In genomic region chr5:138463335-138464017, GRCh38 we compare ENCODE assay signal across 2 cellular contexts.
TF ChIP-seq lines count a peak whose summit lies in the region.

No MANE protein-coding gene starts in this region.

TF ChIP-seq in K562, 482 proteins besides CTCF, POLR2A, EP300 and RAD21 (continued from another document and continues in another):
- TF ChIP-seq ZNF174 (CRISPR knock-in tag; IDR thresholded peaks at IDR 0.05) (no peak), RFX5 (IDR thresholded peaks at IDR 0.05; ENCODE audit: low read depth, low read length) (no peak), TEAD2 (tag; IDR thresholded peaks at IDR 0.05) (no peak), SMARCE1 (IDR thresholded peaks at IDR 0.05) (peak; percentile 33; the same call in 1 of the 2 replicates), TAF7 (tag; IDR thresholded peaks at IDR 0.05) (0 out of 2 replicates have a peak, but pooled peaks have one; percentile 47), POLR2B (IDR thresholded peaks at IDR 0.05; ENCODE audit: low read depth, partially characterized antibody) (peak; percentile 48), EGR1 (conservative IDR thresholded peaks at IDR 0.05) (peak; percentile 71; the same call in 1 of the 2 replicates), ERF (CRISPR knock-in tag; IDR thresholded peaks at IDR 0.05) (0 out of 2 replicates have a peak, but pooled peaks have one; percentile 22), HDAC8 (tag; IDR thresholded peaks at IDR 0.05) (no peak), CBX1 (IDR thresholded peaks at IDR 0.05; ENCODE audit: low read depth) (0 out of 2 replicates have a peak, but pooled peaks have one; percentile 1), ZSCAN32 (CRISPR knock-in tag; IDR thresholded peaks at IDR 0.05) (0 out of 2 replicates have a peak, but pooled peaks have one; percentile 5), ZNF274 (IDR thresholded peaks at IDR 0.05; ENCODE audit: borderline replicate concordance, low read depth, low read length) (no peak), RB1 (IDR thresholded peaks at IDR 0.05; ENCODE audit: low read depth) (0 out of 2 replicates have a peak, but pooled peaks have one; percentile 8), ZNF124 (CRISPR knock-in tag; IDR thresholded peaks at IDR 0.05) (no peak), PCBP1 (IDR thresholded peaks at IDR 0.05; ENCODE audit: low read depth, low read length, poor library complexity, severe bottlenecking) (no peak), CHAMP1 (IDR thresholded peaks at IDR 0.05) (no peak), ZNF77 (CRISPR knock-in tag; IDR thresholded peaks at IDR 0.05) (no peak), CEBPG (CRISPR knock-in tag; IDR thresholded peaks at IDR 0.05) (no peak), CEBPG (tag; conservative IDR thresholded peaks at IDR 0.05 in 1 of 2, IDR thresholded peaks at IDR 0.05 in 1 of 2) (no peak), BRD4 (IDR thresholded peaks at IDR 0.05) (peak; percentile 23; the same call in 1 of the 2 replicates), HBP1 (CRISPR knock-in tag; IDR thresholded peaks at IDR 0.05) (0 out of 2 replicates have a peak, but pooled peaks have one; percentile 3), NFRKB (IDR thresholded peaks at IDR 0.05; ENCODE audit: low read depth) (peak; percentile 30; the same call in 1 of the 2 replicates)
- TF ChIP-seq, protein P1, sequence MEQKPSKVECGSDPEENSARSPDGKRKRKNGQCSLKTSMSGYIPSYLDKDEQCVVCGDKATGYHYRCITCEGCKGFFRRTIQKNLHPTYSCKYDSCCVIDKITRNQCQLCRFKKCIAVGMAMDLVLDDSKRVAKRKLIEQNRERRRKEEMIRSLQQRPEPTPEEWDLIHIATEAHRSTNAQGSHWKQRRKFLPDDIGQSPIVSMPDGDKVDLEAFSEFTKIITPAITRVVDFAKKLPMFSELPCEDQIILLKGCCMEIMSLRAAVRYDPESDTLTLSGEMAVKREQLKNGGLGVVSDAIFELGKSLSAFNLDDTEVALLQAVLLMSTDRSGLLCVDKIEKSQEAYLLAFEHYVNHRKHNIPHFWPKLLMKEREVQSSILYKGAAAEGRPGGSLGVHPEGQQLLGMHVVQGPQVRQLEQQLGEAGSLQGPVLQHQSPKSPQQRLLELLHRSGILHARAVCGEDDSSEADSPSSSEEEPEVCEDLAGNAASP (IDR thresholded peaks at IDR 0.05) = no peak
- TF ChIP-seq, protein P2, sequence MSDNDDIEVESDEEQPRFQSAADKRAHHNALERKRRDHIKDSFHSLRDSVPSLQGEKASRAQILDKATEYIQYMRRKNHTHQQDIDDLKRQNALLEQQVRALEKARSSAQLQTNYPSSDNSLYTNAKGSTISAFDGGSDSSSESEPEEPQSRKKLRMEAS (CRISPR knock-in tag; IDR thresholded peaks at IDR 0.05) = no peak
- TF ChIP-seq, protein P3, sequence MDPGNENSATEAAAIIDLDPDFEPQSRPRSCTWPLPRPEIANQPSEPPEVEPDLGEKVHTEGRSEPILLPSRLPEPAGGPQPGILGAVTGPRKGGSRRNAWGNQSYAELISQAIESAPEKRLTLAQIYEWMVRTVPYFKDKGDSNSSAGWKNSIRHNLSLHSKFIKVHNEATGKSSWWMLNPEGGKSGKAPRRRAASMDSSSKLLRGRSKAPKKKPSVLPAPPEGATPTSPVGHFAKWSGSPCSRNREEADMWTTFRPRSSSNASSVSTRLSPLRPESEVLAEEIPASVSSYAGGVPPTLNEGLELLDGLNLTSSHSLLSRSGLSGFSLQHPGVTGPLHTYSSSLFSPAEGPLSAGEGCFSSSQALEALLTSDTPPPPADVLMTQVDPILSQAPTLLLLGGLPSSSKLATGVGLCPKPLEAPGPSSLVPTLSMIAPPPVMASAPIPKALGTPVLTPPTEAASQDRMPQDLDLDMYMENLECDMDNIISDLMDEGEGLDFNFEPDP (CRISPR knock-in tag; IDR thresholded peaks at IDR 0.05) = no peak
- TF ChIP-seq, protein P4, sequence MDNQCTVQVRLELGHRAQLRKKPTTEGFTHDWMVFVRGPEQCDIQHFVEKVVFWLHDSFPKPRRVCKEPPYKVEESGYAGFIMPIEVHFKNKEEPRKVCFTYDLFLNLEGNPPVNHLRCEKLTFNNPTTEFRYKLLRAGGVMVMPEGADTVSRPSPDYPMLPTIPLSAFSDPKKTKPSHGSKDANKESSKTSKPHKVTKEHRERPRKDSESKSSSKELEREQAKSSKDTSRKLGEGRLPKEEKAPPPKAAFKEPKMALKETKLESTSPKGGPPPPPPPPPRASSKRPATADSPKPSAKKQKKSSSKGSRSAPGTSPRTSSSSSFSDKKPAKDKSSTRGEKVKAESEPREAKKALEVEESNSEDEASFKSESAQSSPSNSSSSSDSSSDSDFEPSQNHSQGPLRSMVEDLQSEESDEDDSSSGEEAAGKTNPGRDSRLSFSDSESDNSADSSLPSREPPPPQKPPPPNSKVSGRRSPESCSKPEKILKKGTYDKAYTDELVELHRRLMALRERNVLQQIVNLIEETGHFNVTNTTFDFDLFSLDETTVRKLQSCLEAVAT (IDR thresholded peaks at IDR 0.05) = peak in 1 of 2 experiments; percentile 38; a peak in 2 of 4 replicates

TF ChIP-seq in HepG2, 621 proteins besides CTCF, POLR2A, EP300 and RAD21 (continued from another document):
- TF ChIP-seq, protein P5, sequence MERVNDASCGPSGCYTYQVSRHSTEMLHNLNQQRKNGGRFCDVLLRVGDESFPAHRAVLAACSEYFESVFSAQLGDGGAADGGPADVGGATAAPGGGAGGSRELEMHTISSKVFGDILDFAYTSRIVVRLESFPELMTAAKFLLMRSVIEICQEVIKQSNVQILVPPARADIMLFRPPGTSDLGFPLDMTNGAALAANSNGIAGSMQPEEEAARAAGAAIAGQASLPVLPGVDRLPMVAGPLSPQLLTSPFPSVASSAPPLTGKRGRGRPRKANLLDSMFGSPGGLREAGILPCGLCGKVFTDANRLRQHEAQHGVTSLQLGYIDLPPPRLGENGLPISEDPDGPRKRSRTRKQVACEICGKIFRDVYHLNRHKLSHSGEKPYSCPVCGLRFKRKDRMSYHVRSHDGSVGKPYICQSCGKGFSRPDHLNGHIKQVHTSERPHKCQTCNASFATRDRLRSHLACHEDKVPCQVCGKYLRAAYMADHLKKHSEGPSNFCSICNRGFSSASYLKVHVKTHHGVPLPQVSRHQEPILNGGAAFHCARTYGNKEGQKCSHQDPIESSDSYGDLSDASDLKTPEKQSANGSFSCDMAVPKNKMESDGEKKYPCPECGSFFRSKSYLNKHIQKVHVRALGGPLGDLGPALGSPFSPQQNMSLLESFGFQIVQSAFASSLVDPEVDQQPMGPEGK (CRISPR knock-in tag; IDR thresholded peaks at IDR 0.05) = 0 out of 2 replicates have a peak, but pooled peaks have one; percentile 36
- no peak for TF ChIP-seq THAP7 (CRISPR knock-in tag; IDR thresholded peaks at IDR 0.05)
- TF ChIP-seq PITX1 (CRISPR knock-in tag; IDR thresholded peaks at IDR 0.05) = no peak
- TF ChIP-seq TCF12 (IDR thresholded peaks at IDR 0.05) = no peak
- TF ChIP-seq TCF12 (CRISPR knock-in tag; IDR thresholded peaks at IDR 0.05) = no peak
- TF ChIP-seq ZNF781 (CRISPR knock-in tag; IDR thresholded peaks at IDR 0.05; ENCODE audit: borderline replicate concordance, not compliant biosample characterization) = peak; percentile 3
- TF ChIP-seq, protein P6, sequence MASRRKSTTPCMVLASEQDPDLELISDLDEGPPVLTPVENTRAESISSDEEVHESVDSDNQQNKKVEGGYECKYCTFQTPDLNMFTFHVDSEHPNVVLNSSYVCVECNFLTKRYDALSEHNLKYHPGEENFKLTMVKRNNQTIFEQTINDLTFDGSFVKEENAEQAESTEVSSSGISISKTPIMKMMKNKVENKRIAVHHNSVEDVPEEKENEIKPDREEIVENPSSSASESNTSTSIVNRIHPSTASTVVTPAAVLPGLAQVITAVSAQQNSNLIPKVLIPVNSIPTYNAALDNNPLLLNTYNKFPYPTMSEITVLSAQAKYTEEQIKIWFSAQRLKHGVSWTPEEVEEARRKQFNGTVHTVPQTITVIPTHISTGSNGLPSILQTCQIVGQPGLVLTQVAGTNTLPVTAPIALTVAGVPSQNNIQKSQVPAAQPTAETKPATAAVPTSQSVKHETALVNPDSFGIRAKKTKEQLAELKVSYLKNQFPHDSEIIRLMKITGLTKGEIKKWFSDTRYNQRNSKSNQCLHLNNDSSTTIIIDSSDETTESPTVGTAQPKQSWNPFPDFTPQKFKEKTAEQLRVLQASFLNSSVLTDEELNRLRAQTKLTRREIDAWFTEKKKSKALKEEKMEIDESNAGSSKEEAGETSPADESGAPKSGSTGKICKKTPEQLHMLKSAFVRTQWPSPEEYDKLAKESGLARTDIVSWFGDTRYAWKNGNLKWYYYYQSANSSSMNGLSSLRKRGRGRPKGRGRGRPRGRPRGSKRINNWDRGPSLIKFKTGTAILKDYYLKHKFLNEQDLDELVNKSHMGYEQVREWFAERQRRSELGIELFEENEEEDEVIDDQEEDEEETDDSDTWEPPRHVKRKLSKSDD (CRISPR knock-in tag; IDR thresholded peaks at IDR 0.05; ENCODE audit: low read depth) = no peak
- peak; percentile 13; the same call in 1 of the 2 replicates for TF ChIP-seq NR2F6 (IDR thresholded peaks at IDR 0.05)
- TF ChIP-seq NR2F6 (CRISPR knock-in tag; IDR thresholded peaks at IDR 0.05) = no peak
- no peak for TF ChIP-seq BRCA1 (CRISPR knock-in tag; IDR thresholded peaks at IDR 0.05)
- TF ChIP-seq NFATC3 (CRISPR knock-in tag; IDR thresholded peaks at IDR 0.05) = no peak
- TF ChIP-seq ZZZ3 (CRISPR knock-in tag; IDR thresholded peaks at IDR 0.05; ENCODE audit: borderline replicate concordance) = no peak
- TF ChIP-seq MXI1 (IDR thresholded peaks at IDR 0.05; ENCODE audit: borderline replicate concordance, low read depth, low read length) = peak; percentile 24; the same call in 1 of the 3 replicates
- no peak for TF ChIP-seq SP1 (IDR thresholded peaks at IDR 0.05)
- peak; percentile 2; the same call in 1 of the 2 replicates for TF ChIP-seq SP1 (CRISPR knock-in tag; IDR thresholded peaks at IDR 0.05)
- peak; percentile 69 for TF ChIP-seq STAG1 (CRISPR knock-in tag; IDR thresholded peaks at IDR 0.05)
- no peak for TF ChIP-seq GATAD1 (CRISPR knock-in tag; IDR thresholded peaks at IDR 0.05)
